Comparison of ENCODE assay signal across 8 cellular contexts in the genomic region with DNA sequence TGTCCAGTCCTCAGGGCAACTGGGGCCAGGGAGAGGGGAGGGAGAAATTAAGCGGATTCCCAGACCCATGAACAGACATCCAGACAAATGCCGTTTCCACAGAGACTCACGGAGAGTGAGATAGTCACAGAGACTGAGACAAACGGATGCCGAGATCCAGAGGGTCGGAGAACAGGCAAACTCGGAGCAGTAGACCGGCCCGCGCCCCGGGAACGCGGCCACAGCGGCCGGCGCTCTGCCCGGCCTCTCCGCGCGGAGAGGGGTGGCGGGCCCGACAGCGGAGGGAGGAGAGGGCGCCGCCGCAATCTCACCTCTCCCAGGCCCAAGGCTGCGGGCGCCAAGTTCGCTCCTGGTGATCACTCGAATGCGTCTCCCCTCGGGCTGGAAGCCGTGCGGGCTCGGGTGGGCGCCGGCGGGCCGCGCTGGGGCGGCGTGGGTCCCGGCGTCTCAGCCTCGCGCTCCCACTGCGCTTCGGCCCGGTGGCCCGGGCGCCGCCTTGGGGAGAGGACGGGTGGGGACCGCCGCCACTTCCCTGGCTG. TPM values are rescaled to one million over a fixed set of nuclear protein-coding genes. Genes with fewer than 3 reads are reported as not detected.
A peak's percentile ranks its signal among the peaks of the same experiment; 100 is the strongest.
DNase-seq lines count a peak whose midpoint lies in the region; ATAC-seq and FAIRE-seq lines count a peak whose summit lies in the region.

No MANE protein-coding gene starts in this region.

- H3K27me3 ChIP-seq in HUES48 (ENCODE audit: control insufficient read depth, insufficient read depth, low read length) (peaks cover 99% of the 10 kb centered on the region), iPS DF 6.9 (ENCODE audit: control insufficient read depth, insufficient read depth, low read length) (peaks cover 88% of the 10 kb centered on the region)

- no peaks in the 10 kb centered on the region for H3K36me3 ChIP-seq in HUES48 (ENCODE audit: control insufficient read depth, insufficient read depth, low read length)
- H3K36me3 ChIP-seq in iPS DF 6.9 (ENCODE audit: control insufficient read depth, insufficient read depth, low read length), result no peaks in the 10 kb centered on the region; the same call in 1 of the 2 replicates

- peaks cover 16% of the 10 kb centered on the region for H3K36me3 Mint-ChIP-seq in activated naive CD8-positive, alpha-beta T cell treated with anti-CD3 and anti-CD28 coated beads for 36 hours
- H3K36me3 Mint-ChIP-seq in stimulated activated effector memory CD8-positive, alpha-beta T cell treated with anti-CD3 and anti-CD28 coated beads, Interleukin-12 subunit alpha, Interleukin-12 subunit beta, amount 100 ng/mL, for 72 hours, result peaks cover 20% of the 10 kb centered on the region

- no peaks in the 10 kb centered on the region for H3K9me3 ChIP-seq in HUES48 (ENCODE audit: control insufficient read depth, insufficient read depth, low read length)
- no peaks in the 10 kb centered on the region for H3K9me3 ChIP-seq in iPS DF 6.9 (ENCODE audit: control insufficient read depth, insufficient read depth, low read length)

- H3K27ac ChIP-seq in HUES48 (ENCODE audit: low read depth, low read length) (no peak overlapping the region), iPS DF 6.9 (ENCODE audit: low read length) (no peak overlapping the region)

- ATAC-seq in GM21528 (IDR thresholded peaks at IDR 0.05; ENCODE audit: low FRiP score, unreplicated experiment), result peak; percentile 35
- ATAC-seq in stimulated activated effector memory CD8-positive, alpha-beta T cell treated with anti-CD3 and anti-CD28 coated beads, Interleukin-12 subunit alpha, Interleukin-12 subunit beta, amount 100 ng/mL, for 72 hours, result peak; percentile 47

- FAIRE-seq in GM19239 (lab: Jason Lieb, UNC), result no peak

- peak; percentile 37 for DNase-seq in NCI-H2171 treated with DMSO at 0.1 percent for 48 hours (lab: John Stamatoyannopoulos, UW)
- DNase-seq in NCI-H2171 (lab: John Stamatoyannopoulos, UW), result no peak
- no peak for DNase-seq in activated naive CD8-positive, alpha-beta T cell treated with anti-CD3 and anti-CD28 coated beads for 36 hours
- no peak for DNase-seq in iPS DF 6.9 (ENCODE audit: low read depth, low spot score)
- peak in 1 of 2 donors; percentile 44 for DNase-seq in stimulated activated effector memory CD8-positive, alpha-beta T cell treated with anti-CD3 and anti-CD28 coated beads, Interleukin-12 subunit alpha, Interleukin-12 subunit beta, amount 100 ng/mL, for 72 hours (ENCODE audit: low spot score in 2 of 2)
- DNase-seq in GM19239 (ENCODE audit: insufficient read length, low spot score), result no peak

- H3K9ac ChIP-seq in HUES48 (ENCODE audit: low read depth, low read length), result no peak overlapping the region

- H3K9me3 Mint-ChIP-seq in activated naive CD8-positive, alpha-beta T cell treated with anti-CD3 and anti-CD28 coated beads for 36 hours, result no peaks in the 10 kb centered on the region
- no peaks in the 10 kb centered on the region for H3K9me3 Mint-ChIP-seq in stimulated activated effector memory CD8-positive, alpha-beta T cell treated with anti-CD3 and anti-CD28 coated beads, Interleukin-12 subunit alpha, Interleukin-12 subunit beta, amount 100 ng/mL, for 72 hours

- peak overlapping the region; percentile 89 for H3K4me3 Mint-ChIP-seq in activated naive CD8-positive, alpha-beta T cell treated with anti-CD3 and anti-CD28 coated beads for 36 hours
- peak overlapping the region; percentile 97 for H3K4me3 Mint-ChIP-seq in stimulated activated effector memory CD8-positive, alpha-beta T cell treated with anti-CD3 and anti-CD28 coated beads, Interleukin-12 subunit alpha, Interleukin-12 subunit beta, amount 100 ng/mL, for 72 hours

- H3K4me3 ChIP-seq in HUES48 (ENCODE audit: low read depth, low read length), result peak overlapping the region; percentile 70; the same call in 1 of the 2 replicates
- H3K4me3 ChIP-seq in iPS DF 6.9 (ENCODE audit: low read length), result peak overlapping the region; percentile 68

- peak overlapping the region; percentile 82 for H3K27ac Mint-ChIP-seq in activated naive CD8-positive, alpha-beta T cell treated with anti-CD3 and anti-CD28 coated beads for 36 hours
- H3K27ac Mint-ChIP-seq in stimulated activated effector memory CD8-positive, alpha-beta T cell treated with anti-CD3 and anti-CD28 coated beads, Interleukin-12 subunit alpha, Interleukin-12 subunit beta, amount 100 ng/mL, for 72 hours, result peak overlapping the region; percentile 92

- peaks cover 34% of the 10 kb centered on the region for H3K4me1 Mint-ChIP-seq in activated naive CD8-positive, alpha-beta T cell treated with anti-CD3 and anti-CD28 coated beads for 36 hours
- H3K4me1 Mint-ChIP-seq in stimulated activated effector memory CD8-positive, alpha-beta T cell treated with anti-CD3 and anti-CD28 coated beads, Interleukin-12 subunit alpha, Interleukin-12 subunit beta, amount 100 ng/mL, for 72 hours, result peaks cover 28% of the 10 kb centered on the region

- peaks cover 22% of the 10 kb centered on the region; the same call in 1 of the 2 replicates for H3K4me1 ChIP-seq in HUES48 (ENCODE audit: control insufficient read depth, insufficient read depth, low read length)
- peaks cover 7% of the 10 kb centered on the region; the same call in 1 of the 2 replicates for H3K4me1 ChIP-seq in iPS DF 6.9 (ENCODE audit: control insufficient read depth, insufficient read depth, low read length)

- H3K27me3 Mint-ChIP-seq in activated naive CD8-positive, alpha-beta T cell treated with anti-CD3 and anti-CD28 coated beads for 36 hours, result peaks cover 45% of the 10 kb centered on the region

- no CpG with 5 or more reads among the region's 55 CpGs for WGBS in iPS DF 6.9 (ENCODE audit: insufficient coverage, insufficient read length)

RNA-seq across cellular contexts. Expression of gene FOXD2, which starts 0.8 kb away (rescaled TPM):
- total RNA-seq in activated naive CD8-positive, alpha-beta T cell treated with anti-CD3 and anti-CD28 coated beads for 36 hours, result under 1 TPM in 1 of 2 experiments, not detected in 1; 0.04 TPM

RNA-seq across cellular contexts. Expression of gene FOXE3, which starts 21.0 kb away (rescaled TPM):
- total RNA-seq in activated naive CD8-positive, alpha-beta T cell treated with anti-CD3 and anti-CD28 coated beads for 36 hours, result not detected
